ENCODE assay signal across 1 cellular context in genomic region chr15:67520976-67521769, GRCh38.
TF ChIP-seq lines count a peak whose summit lies in the region.

TSS of gene C15orf61 (plus strand) at chr15:67521131. CDS start at chr15:67521249, 118 bp downstream.

TF ChIP-seq in A549, 52 proteins besides CTCF, POLR2A, EP300 and RAD21 (continued from another document):
- TF ChIP-seq BCL3 (IDR thresholded peaks at IDR 0.05) = peak; percentile 91
- peak; percentile 98 for TF ChIP-seq PHF8 (IDR thresholded peaks at IDR 0.05; ENCODE audit: borderline replicate concordance, low read depth)
- no peak; the same call in 1 of the 2 replicates for TF ChIP-seq RNF2 (IDR thresholded peaks at IDR 0.05; ENCODE audit: borderline replicate concordance, low read depth)
- peak; percentile 94 for TF ChIP-seq E2F6 (IDR thresholded peaks at IDR 0.05; ENCODE audit: borderline replicate concordance, low read depth)
- TF ChIP-seq ZFP36 (IDR thresholded peaks at IDR 0.05; ENCODE audit: borderline replicate concordance, partially characterized antibody) = no peak
TF ChIP-seq in A549: peak in this region for 17.
